Comparison of ENCODE assay signal across 33 cellular contexts in genomic region chr11:7826316-7826715, GRCh38. TPM values are rescaled to one million over a fixed set of nuclear protein-coding genes. Genes with fewer than 3 reads are reported as not detected.
"Had no signal": no experiment of that assay in that cellular context is flagged by ENCODE, and none has a peak within 500 bp of the region (broad histone marks: within the 10 kb centered on the region; RNA-seq: fewer than 3 reads in every experiment).

No MANE protein-coding gene starts in this region.

- H3K27me3 ChIP-seq: esophagus squamous epithelium, left lung, ovary, sigmoid colon, spleen, testis, tibial artery had no signal

- H3K4me1 ChIP-seq: esophagus squamous epithelium, heart right ventricle, left lung, psoas muscle, sigmoid colon, spleen, testis, tibial artery had no signal

- H3K9me3 ChIP-seq: esophagus squamous epithelium, heart right ventricle, left lung, ovary, psoas muscle, sigmoid colon, spleen, testis, tibial artery had no signal

- DNase-seq: dermis blood vessel endothelial cell; effector memory CD4-positive, alpha-beta T cell; erythroblast; esophagus squamous epithelium; foreskin melanocyte; glutamatergic neuron; heart right ventricle; hippocampal formation; left cardiac atrium; left lung; mesendoderm; midbrain; naive thymus-derived CD8-positive, alpha-beta T cell; nephron progenitor cell; nucleus accumbens; ovary; posterior cingulate gyrus; psoas muscle; right cardiac atrium; sigmoid colon; spleen; stimulated activated CD4-positive, alpha-beta T cell treated with anti-CD3 and anti-CD28 coated beads, Interleukin-4, amount 100 ng/mL, for 4 hours; stimulated activated naive CD8-positive, alpha-beta T cell treated with anti-CD3 and anti-CD28 coated beads, Interleukin-15, Interleukin-2, amounts not matched to agents 100 U/mL and 50 U/mL, for 24 hours; substantia nigra; testis; tibial artery had no signal

- H3K36me3 ChIP-seq: esophagus squamous epithelium, heart right ventricle, left lung, ovary, sigmoid colon, spleen, tibial artery had no signal

- H3K27ac ChIP-seq: coronary artery, esophagus squamous epithelium, heart right ventricle, left lung, ovary, psoas muscle, sigmoid colon, skin epidermis, spleen, testis, tibial artery had no signal

- H3K4me3 ChIP-seq: coronary artery, esophagus squamous epithelium, heart right ventricle, left lung, ovary, psoas muscle, sigmoid colon, skin epidermis, spleen, testis, tibial artery had no signal

RNA-seq across cellular contexts. Expression of gene OR5P3, which starts 4.3 kb away (rescaled TPM):
- total RNA-seq: dermis blood vessel endothelial cell; endothelial cell of umbilical vein; heart right ventricle; kidney epithelial cell; left cardiac atrium; lung microvascular endothelial cell; mucosa of gallbladder; naive thymus-derived CD8-positive, alpha-beta T cell; psoas muscle; right cardiac atrium; sigmoid colon; spleen had no signal
- polyA plus RNA-seq: endothelial cell of umbilical vein; heart right ventricle; naive thymus-derived CD8-positive, alpha-beta T cell; ovary; psoas muscle; right cardiac atrium; sigmoid colon; spleen; urinary bladder had no signal

RNA-seq across cellular contexts. Expression of gene OR5P2, which starts 29.6 kb away (rescaled TPM):
- total RNA-seq: dermis blood vessel endothelial cell; endothelial cell of umbilical vein; heart right ventricle; kidney epithelial cell; left cardiac atrium; lung microvascular endothelial cell; mucosa of gallbladder; naive thymus-derived CD8-positive, alpha-beta T cell; psoas muscle; right cardiac atrium; sigmoid colon; spleen had no signal
- polyA plus RNA-seq: endothelial cell of umbilical vein; heart right ventricle; naive thymus-derived CD8-positive, alpha-beta T cell; ovary; psoas muscle; right cardiac atrium; sigmoid colon; spleen; urinary bladder had no signal
